Comparison of ENCODE assay signal across 7 cellular contexts in genomic region chr19:39052243-39052746, GRCh38. TPM values are rescaled to one million over a fixed set of nuclear protein-coding genes. Genes with fewer than 3 reads are reported as not detected.
DNase-seq lines count a peak whose midpoint lies in the region; ATAC-seq and TF ChIP-seq lines count a peak whose summit lies in the region.

No MANE protein-coding gene starts in this region.

- H3K36me3 Mint-ChIP-seq in naive B cell: peaks cover 0 to 8% of the 10 kb centered on the region in 2 donors

- no peak overlapping the region for H3K4me3 Mint-ChIP-seq in naive B cell

- peak; percentile 62 for DNase-seq in NCI-H69 (lab: John Stamatoyannopoulos, UW)
- peak; percentile 19 for DNase-seq in activated CD8-positive, alpha-beta memory T cell treated with anti-CD3 and anti-CD28 coated beads, Interleukin-2, amount 50 U/mL, for 24 hours (ENCODE audit: extremely low read depth)
- DNase-seq in epithelial cell of esophagus (ENCODE audit: low read depth): peak; percentile 73
- DNase-seq in naive B cell: peak; percentile 35
- peak; percentile 20 to 43 for DNase-seq in stimulated activated CD8-positive, alpha-beta memory T cell treated with anti-CD3 and anti-CD28 coated beads, Interleukin-7, amount 100 ng/mL, for 48 hours (ENCODE audit: extremely low read depth in 1 of 2, low read depth in 1 of 2)

- peaks cover 0 to 9% (median 2%) of the 10 kb centered on the region in 7 donors for H3K9me3 Mint-ChIP-seq in naive B cell

- ATAC-seq in naive B cell (ENCODE audit: low read depth in 2 of 2): peak in 1 of 2 donors; percentile 39
- no peak for ATAC-seq in HG03442 (IDR thresholded peaks at IDR 0.05; ENCODE audit: unreplicated experiment)

- no peak overlapping the region for H3K4me3 ChIP-seq in epithelial cell of esophagus (ENCODE audit: low read length)

- H3K27me3 Mint-ChIP-seq in naive B cell: peaks cover 3 to 30% (median 5%) of the 10 kb centered on the region in 3 donors

- TF ChIP-seq CTCF in GM12874 (IDR thresholded peaks at IDR 0.05; ENCODE audit: insufficient read depth, low read depth, low read length) (peak; percentile 92), epithelial cell of esophagus (IDR thresholded peaks at IDR 0.05; ENCODE audit: insufficient read depth, low read depth, low read length, missing control alignments) (peak; percentile 80)

- no peak overlapping the region for H3K27ac Mint-ChIP-seq in naive B cell

- H3K4me1 Mint-ChIP-seq in naive B cell: peaks cover 0 to 4% (median 0%) of the 10 kb centered on the region in 3 donors

RNA-seq across cellular contexts. Expression of gene FBXO27, which starts 19.9 kb away (rescaled TPM):
- not detected for polyA plus RNA-seq in naive B cell (ENCODE audit: low read depth in 6 of 6)

RNA-seq across cellular contexts. Expression of gene ACP7, which starts 31.9 kb away (rescaled TPM):
- not detected for polyA plus RNA-seq in naive B cell (ENCODE audit: low read depth in 6 of 6)

Comparison
In these comparisons a context has a peak if more than half of its experiments do, and no peak if none do; other contexts are left out.
1. DNase-seq: peak in every context shown above with its lines; median percentile 73 in epithelial cell of esophagus; 62 in NCI-H69; 35 in naive B cell; 32 in stimulated activated CD8-positive, alpha-beta memory T cell treated with anti-CD3 and anti-CD28 coated beads, Interleukin-7, amount 100 ng/mL, for 48 hours; 19 in activated CD8-positive, alpha-beta memory T cell treated with anti-CD3 and anti-CD28 coated beads, Interleukin-2, amount 50 U/mL, for 24 hours.